8 cellular contexts compared by ENCODE assay signal in the genomic region with DNA sequence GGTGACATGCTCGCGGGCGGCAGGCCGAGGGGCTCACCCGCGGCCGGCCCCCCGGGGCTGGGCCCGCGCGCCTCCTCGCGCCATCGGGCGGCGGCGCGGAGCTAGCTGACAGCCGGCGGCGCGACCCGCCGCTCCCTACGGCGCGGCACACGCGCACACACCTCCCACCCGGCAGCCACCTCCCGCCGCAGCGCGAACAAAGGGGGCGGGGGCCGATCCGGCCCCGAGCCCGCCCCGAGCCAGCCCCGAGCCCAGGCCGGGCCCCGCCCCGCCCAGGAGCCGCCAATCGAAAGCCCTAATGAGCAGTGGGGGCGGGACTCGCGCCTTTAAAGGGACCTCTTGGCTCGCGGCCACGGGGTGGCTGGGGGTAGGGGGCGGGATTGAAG. TPM values are rescaled to one million over a fixed set of nuclear protein-coding genes. Genes with fewer than 3 reads are reported as not detected.
DNase-seq lines count a peak whose midpoint lies in the region; ATAC-seq, FAIRE-seq and TF ChIP-seq lines count a peak whose summit lies in the region.

KIF21B (minus strand) TSS at position 198 of the 386 bp plus-strand sequence. CDS start 331 bp downstream, outside the sequence.

- no peaks in the 10 kb centered on the region for H3K36me3 ChIP-seq in right lobe of liver

- TF ChIP-seq RAD21 in A549 (conservative IDR thresholded peaks at IDR 0.05 in 1 of 2, IDR thresholded peaks at IDR 0.05 in 1 of 2): no peak

- DNase-seq in A549 (ENCODE audit: low read depth in 1 of 2, low spot score in 1 of 2) (peak; percentile 59 to 88), NCI-H2196 treated with DMSO at 0.1 percent for 48 hours (lab: John Stamatoyannopoulos, UW; ENCODE audit: unreplicated experiment) (peak; percentile 58), choroid plexus epithelial cell (ENCODE audit: low read depth) (peak; percentile 52), right lobe of liver (peak; percentile 86 to 90 (median 89))
- DNase-seq in activated CD4-positive, alpha-beta T cell treated with anti-CD3 and anti-CD28 coated beads for 36 hours: peak; percentile 95
- peak; percentile 72 to 88 (median 84) for DNase-seq in stimulated activated CD4-positive, alpha-beta T cell treated with anti-CD3 and anti-CD28 coated beads, TNF-alpha, amount 100 ng/mL, for 1 hour (ENCODE audit: low read depth in 3 of 3, low spot score in 1 of 3)

- intact Hi-C loops in activated CD4-positive, alpha-beta T cell treated with anti-CD3 and anti-CD28 coated beads for 36 hours (cut with DNase I, micrococcal nuclease): loop anchor here (5.0 to 10.0 kb wide), 3 partner anchors 136 to 619 kb away; partner anchors contain the start of gene CAMSAP2 (in 1 of the 2)
- intact Hi-C loops in right lobe of liver (cut with DNase I): no loop called here

- WGBS in A549 (ENCODE audit: missing lambda C conversion rate): 0% methylated on average over 5 of the region's 53 CpGs
- WGBS in right lobe of liver (ENCODE audit: insufficient coverage, low coverage, low lambda C conversion rate, missing lambda C conversion rate): 5% methylated on average over 7 of the region's 53 CpGs

- H3K27me3 Mint-ChIP-seq in activated CD4-positive, alpha-beta T cell treated with anti-CD3 and anti-CD28 coated beads for 36 hours: no peaks in the 10 kb centered on the region

- H3K4me2 ChIP-seq in A549: peak within 1 kb of the TSS; percentile 97

- H3K4me3 ChIP-seq in A549 (peak within 1 kb of the TSS; percentile 76), choroid plexus epithelial cell (ENCODE audit: low read depth, low read length) (peak within 1 kb of the TSS; percentile 61), right lobe of liver (peak within 1 kb of the TSS; percentile 47 to 54 (median 48))

- no peaks in the 10 kb centered on the region for H3K9me3 ChIP-seq in A549
- H3K9me3 ChIP-seq in right lobe of liver: no peaks in the 10 kb centered on the region

- no peaks in the 10 kb centered on the region for H3K27me3 ChIP-seq in right lobe of liver

- POLR2A ChIA-PET in A549 (lab: Yijun Ruan, JAX): no interaction called here
- POLR2A ChIA-PET in activated CD4-positive, alpha-beta T cell treated with anti-CD3 and anti-CD28 coated beads for 36 hours (lab: Charles Lee): interaction anchor here (0.8 to 1.0 kb wide), 2 partner anchors 8 to 18 kb away, joined by 3 to 4 read pairs; no protein-coding TSS in a partner anchor

- H3K4me3 Mint-ChIP-seq in activated CD4-positive, alpha-beta T cell treated with anti-CD3 and anti-CD28 coated beads for 36 hours: peak within 1 kb of the TSS; percentile 99

- peak within 1 kb of the TSS; percentile 64 to 96 for H3K27ac ChIP-seq in A549
- H3K27ac ChIP-seq in right lobe of liver: peak within 1 kb of the TSS in 2 of 3 donors; percentile 36 to 37

- TF ChIP-seq POLR2A in A549 (IDR thresholded peaks at IDR 0.05; ENCODE audit: low read length) (no peak), GM18526 (IDR thresholded peaks at IDR 0.05; ENCODE audit: extremely low read depth, insufficient read length) (peak; percentile 59), right lobe of liver (IDR thresholded peaks at IDR 0.05) (peak; percentile 68)

- peaks cover 77% of the 10 kb centered on the region for H3K4me1 Mint-ChIP-seq in activated CD4-positive, alpha-beta T cell treated with anti-CD3 and anti-CD28 coated beads for 36 hours

- peak; percentile 66 to 85 for ATAC-seq in A549
- ATAC-seq in HG03066 (IDR thresholded peaks at IDR 0.05; ENCODE audit: low read depth, unreplicated experiment): peak; percentile 52
- peak; percentile 64 for ATAC-seq in activated CD4-positive, alpha-beta T cell treated with anti-CD3 and anti-CD28 coated beads for 36 hours
- peak; percentile 78 to 86 (median 81) for ATAC-seq in right lobe of liver

- TF ChIP-seq EP300 in A549 (IDR thresholded peaks at IDR 0.05): no peak

- no peaks in the 10 kb centered on the region for H3K9me3 Mint-ChIP-seq in activated CD4-positive, alpha-beta T cell treated with anti-CD3 and anti-CD28 coated beads for 36 hours (ENCODE audit: low read depth)

- TF ChIP-seq CTCF in A549 (IDR thresholded peaks at IDR 0.05): no peak
- no peak for TF ChIP-seq CTCF in choroid plexus epithelial cell (conservative IDR thresholded peaks at IDR 0.05; ENCODE audit: low read depth, low read length)
- TF ChIP-seq CTCF in right lobe of liver (IDR thresholded peaks at IDR 0.05): no peak

- H3K27ac Mint-ChIP-seq in activated CD4-positive, alpha-beta T cell treated with anti-CD3 and anti-CD28 coated beads for 36 hours: peak within 1 kb of the TSS; percentile 99

- no peak for FAIRE-seq in A549 (lab: Jason Lieb, UNC)

- CTCF ChIA-PET in A549 (lab: Yijun Ruan, JAX): interaction anchor here (1.2 to 8.0 kb wide), 3 partner anchors 19 to 465 kb away, joined by 3 to 94 read pairs (median 48); no protein-coding TSS in a partner anchor
- CTCF ChIA-PET in activated CD4-positive, alpha-beta T cell treated with anti-CD3 and anti-CD28 coated beads for 36 hours (lab: Charles Lee): interaction anchor here (0.6 to 2.9 kb wide), 4 partner anchors 8 to 484 kb away, joined by 3 to 15 read pairs (median 4); no protein-coding TSS in a partner anchor

- H3K4me1 ChIP-seq in A549: peaks cover 64% of the 10 kb centered on the region
- H3K4me1 ChIP-seq in right lobe of liver: peaks cover 0 to 30% (median 1%) of the 10 kb centered on the region in 4 donors

- H3K36me3 Mint-ChIP-seq in activated CD4-positive, alpha-beta T cell treated with anti-CD3 and anti-CD28 coated beads for 36 hours (ENCODE audit: low read depth): peaks cover 12% of the 10 kb centered on the region

TF ChIP-seq in A549, 52 proteins besides CTCF, POLR2A, EP300 and RAD21:
- no peak for TF ChIP-seq HDAC2 (IDR thresholded peaks at IDR 0.05)
- TF ChIP-seq JUN (IDR thresholded peaks at IDR 0.05): 0 out of 5 replicates have a peak, but pooled peaks of 1 of the 2 experiments have one; percentile 13
- TF ChIP-seq, protein P1, sequence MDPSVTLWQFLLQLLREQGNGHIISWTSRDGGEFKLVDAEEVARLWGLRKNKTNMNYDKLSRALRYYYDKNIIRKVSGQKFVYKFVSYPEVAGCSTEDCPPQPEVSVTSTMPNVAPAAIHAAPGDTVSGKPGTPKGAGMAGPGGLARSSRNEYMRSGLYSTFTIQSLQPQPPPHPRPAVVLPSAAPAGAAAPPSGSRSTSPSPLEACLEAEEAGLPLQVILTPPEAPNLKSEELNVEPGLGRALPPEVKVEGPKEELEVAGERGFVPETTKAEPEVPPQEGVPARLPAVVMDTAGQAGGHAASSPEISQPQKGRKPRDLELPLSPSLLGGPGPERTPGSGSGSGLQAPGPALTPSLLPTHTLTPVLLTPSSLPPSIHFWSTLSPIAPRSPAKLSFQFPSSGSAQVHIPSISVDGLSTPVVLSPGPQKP (IDR thresholded peaks at IDR 0.05; ENCODE audit: low read depth, low read length): no peak

RNA-seq across cellular contexts. Expression of gene KIF21B, which starts in this region (rescaled TPM):
- polyA plus RNA-seq in A549 (2011; rRNA removed) (3.6 and 3.8 TPM in 2 replicates), A549 (2017; fragmentation: RNase III; extraction: RNeasy Plus Mini Kit Qiagen cat#74134 plus additional on column Dnase treatment) (1.3 to 1.5 TPM (median 1.4 TPM) in 3 replicates)
- polyA plus RNA-seq in A549 (2012; cell fraction: cytosol; rRNA removed): 2.7 and 3.6 TPM in 2 replicates
- polyA plus RNA-seq in A549 (2012; cell fraction: nucleus; rRNA removed): 10.1 and 11.6 TPM in 2 replicates
- polyA minus RNA-seq in A549 (2011; rRNA and poly(A)+ RNA removed): 5.2 and 7.1 TPM in 2 replicates
- 10 to 100 TPM; 62.8 to 67.1 TPM for total RNA-seq in activated CD4-positive, alpha-beta T cell treated with anti-CD3 and anti-CD28 coated beads for 36 hours
- 1 to 10 TPM in 4 of 6 experiments, under 1 TPM in 2; 0.75 to 4.4 (median 1.4) TPM for total RNA-seq in right lobe of liver

Comparison
In these comparisons a context has a peak if more than half of its experiments do, and no peak if none do; other contexts are left out.
1. Peak in every context shown above with its lines: DNase-seq, ATAC-seq, H3K4me3 ChIP-seq and H3K27ac ChIP-seq.
2. RNA of gene KIF21B (total RNA-seq): 62.8 to 67.1 TPM in activated CD4-positive, alpha-beta T cell treated with anti-CD3 and anti-CD28 coated beads for 36 hours; 0.75 to 4.4 TPM in right lobe of liver; every median in the first group is over 10 times any median in the second.
3. intact Hi-C loops: an anchor here in activated CD4-positive, alpha-beta T cell treated with anti-CD3 and anti-CD28 coated beads for 36 hours (5.0 to 10.0 kb wide); none called in right lobe of liver.